ENCODE assay signal across 9 cellular contexts in the genomic region with DNA sequence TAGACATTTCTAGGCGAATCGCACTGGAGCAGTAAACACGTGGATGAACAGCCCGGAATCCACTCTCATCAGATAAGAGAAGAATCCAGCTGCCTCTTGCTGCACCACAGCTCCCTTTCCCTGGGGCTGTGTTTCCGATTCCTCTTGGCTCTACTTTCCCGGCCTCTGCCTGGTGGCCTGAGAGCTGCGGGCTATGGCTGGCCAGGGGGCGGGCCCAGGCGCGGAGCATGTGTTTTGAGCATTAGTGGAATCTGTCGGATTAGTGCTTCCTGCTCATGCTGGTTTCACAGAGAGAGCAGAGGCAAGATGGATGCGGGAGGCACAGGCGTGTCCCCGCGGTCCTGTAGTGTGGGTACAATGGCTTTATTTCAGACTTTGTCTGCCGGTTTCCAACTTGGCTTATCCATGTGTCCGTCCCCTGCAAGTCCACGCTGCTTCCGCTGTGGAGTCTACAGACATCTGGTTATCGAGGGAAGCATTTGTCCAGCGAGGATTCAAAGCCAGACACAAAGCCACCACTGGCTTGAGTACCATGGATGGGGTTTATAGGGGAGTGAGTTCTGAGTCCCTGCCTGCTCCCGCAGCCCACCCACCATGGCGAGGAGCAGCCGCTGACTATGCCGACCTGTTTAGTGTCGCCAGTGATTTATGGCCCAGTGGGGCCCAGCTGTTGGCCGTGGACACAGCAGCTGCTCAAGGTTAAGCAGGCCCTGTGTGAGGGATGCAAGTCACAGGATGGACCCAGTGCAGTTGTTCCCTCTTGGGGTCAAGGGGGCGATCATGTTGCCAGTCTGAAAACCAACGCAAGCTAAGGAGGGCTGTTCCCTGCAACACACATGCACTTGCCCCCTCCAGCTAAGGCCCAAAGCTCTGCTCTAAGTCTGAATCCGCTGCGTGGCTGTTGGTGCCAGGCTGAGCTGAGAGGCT. TPM values are rescaled to one million over a fixed set of nuclear protein-coding genes. Genes with fewer than 3 reads are reported as not detected.
A peak's percentile ranks its signal among the peaks of the same experiment; 100 is the strongest.
DNase-seq lines count a peak whose midpoint lies in the region; ATAC-seq and TF ChIP-seq lines count a peak whose summit lies in the region.
"Had no signal": no experiment of that assay in that cellular context is flagged by ENCODE, and none has a peak within 500 bp of the region (broad histone marks: within the 10 kb centered on the region; RNA-seq: fewer than 3 reads in every experiment).

No MANE protein-coding gene starts in this region.

- H3K4me2 ChIP-seq in GM23338, result no peak overlapping the region
- peak overlapping the region; percentile 86 for H3K4me2 ChIP-seq in skeletal muscle satellite cell (ENCODE audit: low read length)

- TF ChIP-seq CTCF in GM23338 (conservative IDR thresholded peaks at IDR 0.05; ENCODE audit: low read depth in 2 of 2), result no peak; a peak in 1 of 4 replicates
- TF ChIP-seq CTCF in astrocyte of the spinal cord (IDR thresholded peaks at IDR 0.05; ENCODE audit: low read depth, low read length), result no peak

- peaks cover 14% of the 10 kb centered on the region for H3K27me3 Mint-ChIP-seq in GM23338 (ENCODE audit: insufficient read depth, low read depth, poor library complexity)

- H3K4me1 ChIP-seq in GM23338 (ENCODE audit: insufficient read depth), result no peaks in the 10 kb centered on the region
- H3K4me1 ChIP-seq in skeletal muscle satellite cell (ENCODE audit: control insufficient read depth, insufficient read depth, low read length), result peaks cover 27% of the 10 kb centered on the region

- H3K27ac Mint-ChIP-seq in GM23338, result peak overlapping the region; percentile 17; the same call in 1 of the 2 replicates

- H3K9me3 Mint-ChIP-seq in GM23338, result no peaks in the 10 kb centered on the region

- DNase-seq in GM23338 (ENCODE audit: low spot score) (peak; percentile 64), astrocyte of the spinal cord (ENCODE audit: low read depth, low spot score) (peak; percentile 68), islet precursor cell (peak; percentile 98), T-helper 2 cell (no peak), COLO829 (ENCODE audit: low spot score) (no peak)
- no peak for DNase-seq in stimulated activated CD4-positive, alpha-beta T cell treated with anti-CD3 and anti-CD28 coated beads, Interleukin-2, amount 100 ng/mL, for 24 hours

- H3K36me3 Mint-ChIP-seq in GM23338 (ENCODE audit: low read depth), result no peaks in the 10 kb centered on the region

- no peaks in the 10 kb centered on the region for H3K9me3 ChIP-seq in skeletal muscle satellite cell (replicated peaks; ENCODE audit: low read length)

- H3K27ac ChIP-seq in GM23338 (ENCODE audit: low read depth), result no peak overlapping the region
- H3K27ac ChIP-seq: epithelial cell of prostate had no signal

- no peaks in the 10 kb centered on the region for H3F3A ChIP-seq in GM23338 (replicated peaks; ENCODE audit: low read depth)

- H3K4me1 Mint-ChIP-seq in GM23338, result peaks cover 6% of the 10 kb centered on the region

- H3K79me2 ChIP-seq in GM23338 (replicated peaks; ENCODE audit: insufficient read depth), result no peaks in the 10 kb centered on the region

- H3K4me3 Mint-ChIP-seq in GM23338, result no peak overlapping the region

- H3K36me3 ChIP-seq in GM23338 (ENCODE audit: insufficient read depth) (no peaks in the 10 kb centered on the region; the same call in 1 of the 2 replicates), skeletal muscle satellite cell (ENCODE audit: insufficient read depth, low read length) (no peaks in the 10 kb centered on the region)

- H3K9ac ChIP-seq in skeletal muscle satellite cell (ENCODE audit: low read depth, low read length), result peak overlapping the region; percentile 41

- ATAC-seq in GM23338 (peak; percentile 92), GM18858 (IDR thresholded peaks at IDR 0.05; ENCODE audit: unreplicated experiment) (no peak)

- in situ Hi-C loops in astrocyte of the spinal cord (cut with HindIII; ENCODE audit: low sequenced_read_pairs), result no loop called here

- H3K9me2 ChIP-seq in GM23338 (ENCODE audit: insufficient read depth), result no peaks in the 10 kb centered on the region

- no peaks in the 10 kb centered on the region for H4K20me1 ChIP-seq in GM23338 (replicated peaks; ENCODE audit: insufficient read depth)

- H3K27me3 ChIP-seq in GM23338 (ENCODE audit: insufficient read depth) (no peaks in the 10 kb centered on the region), skeletal muscle satellite cell (ENCODE audit: control insufficient read depth, insufficient read depth, low read length) (no peaks in the 10 kb centered on the region)

- H3K4me3 ChIP-seq in GM23338, result no peak overlapping the region
- H3K4me3 ChIP-seq in astrocyte of the spinal cord (ENCODE audit: low read depth, low read length), result no peak overlapping the region
- H3K4me3 ChIP-seq in skeletal muscle satellite cell (ENCODE audit: low read length), result peak overlapping the region; percentile 59

- peak overlapping the region; percentile 96 for H2AFZ ChIP-seq in GM23338

TF ChIP-seq in GM23338, 12 proteins besides CTCF, POLR2A, EP300 and RAD21 (continues in another document):
- TF ChIP-seq, protein P1, sequence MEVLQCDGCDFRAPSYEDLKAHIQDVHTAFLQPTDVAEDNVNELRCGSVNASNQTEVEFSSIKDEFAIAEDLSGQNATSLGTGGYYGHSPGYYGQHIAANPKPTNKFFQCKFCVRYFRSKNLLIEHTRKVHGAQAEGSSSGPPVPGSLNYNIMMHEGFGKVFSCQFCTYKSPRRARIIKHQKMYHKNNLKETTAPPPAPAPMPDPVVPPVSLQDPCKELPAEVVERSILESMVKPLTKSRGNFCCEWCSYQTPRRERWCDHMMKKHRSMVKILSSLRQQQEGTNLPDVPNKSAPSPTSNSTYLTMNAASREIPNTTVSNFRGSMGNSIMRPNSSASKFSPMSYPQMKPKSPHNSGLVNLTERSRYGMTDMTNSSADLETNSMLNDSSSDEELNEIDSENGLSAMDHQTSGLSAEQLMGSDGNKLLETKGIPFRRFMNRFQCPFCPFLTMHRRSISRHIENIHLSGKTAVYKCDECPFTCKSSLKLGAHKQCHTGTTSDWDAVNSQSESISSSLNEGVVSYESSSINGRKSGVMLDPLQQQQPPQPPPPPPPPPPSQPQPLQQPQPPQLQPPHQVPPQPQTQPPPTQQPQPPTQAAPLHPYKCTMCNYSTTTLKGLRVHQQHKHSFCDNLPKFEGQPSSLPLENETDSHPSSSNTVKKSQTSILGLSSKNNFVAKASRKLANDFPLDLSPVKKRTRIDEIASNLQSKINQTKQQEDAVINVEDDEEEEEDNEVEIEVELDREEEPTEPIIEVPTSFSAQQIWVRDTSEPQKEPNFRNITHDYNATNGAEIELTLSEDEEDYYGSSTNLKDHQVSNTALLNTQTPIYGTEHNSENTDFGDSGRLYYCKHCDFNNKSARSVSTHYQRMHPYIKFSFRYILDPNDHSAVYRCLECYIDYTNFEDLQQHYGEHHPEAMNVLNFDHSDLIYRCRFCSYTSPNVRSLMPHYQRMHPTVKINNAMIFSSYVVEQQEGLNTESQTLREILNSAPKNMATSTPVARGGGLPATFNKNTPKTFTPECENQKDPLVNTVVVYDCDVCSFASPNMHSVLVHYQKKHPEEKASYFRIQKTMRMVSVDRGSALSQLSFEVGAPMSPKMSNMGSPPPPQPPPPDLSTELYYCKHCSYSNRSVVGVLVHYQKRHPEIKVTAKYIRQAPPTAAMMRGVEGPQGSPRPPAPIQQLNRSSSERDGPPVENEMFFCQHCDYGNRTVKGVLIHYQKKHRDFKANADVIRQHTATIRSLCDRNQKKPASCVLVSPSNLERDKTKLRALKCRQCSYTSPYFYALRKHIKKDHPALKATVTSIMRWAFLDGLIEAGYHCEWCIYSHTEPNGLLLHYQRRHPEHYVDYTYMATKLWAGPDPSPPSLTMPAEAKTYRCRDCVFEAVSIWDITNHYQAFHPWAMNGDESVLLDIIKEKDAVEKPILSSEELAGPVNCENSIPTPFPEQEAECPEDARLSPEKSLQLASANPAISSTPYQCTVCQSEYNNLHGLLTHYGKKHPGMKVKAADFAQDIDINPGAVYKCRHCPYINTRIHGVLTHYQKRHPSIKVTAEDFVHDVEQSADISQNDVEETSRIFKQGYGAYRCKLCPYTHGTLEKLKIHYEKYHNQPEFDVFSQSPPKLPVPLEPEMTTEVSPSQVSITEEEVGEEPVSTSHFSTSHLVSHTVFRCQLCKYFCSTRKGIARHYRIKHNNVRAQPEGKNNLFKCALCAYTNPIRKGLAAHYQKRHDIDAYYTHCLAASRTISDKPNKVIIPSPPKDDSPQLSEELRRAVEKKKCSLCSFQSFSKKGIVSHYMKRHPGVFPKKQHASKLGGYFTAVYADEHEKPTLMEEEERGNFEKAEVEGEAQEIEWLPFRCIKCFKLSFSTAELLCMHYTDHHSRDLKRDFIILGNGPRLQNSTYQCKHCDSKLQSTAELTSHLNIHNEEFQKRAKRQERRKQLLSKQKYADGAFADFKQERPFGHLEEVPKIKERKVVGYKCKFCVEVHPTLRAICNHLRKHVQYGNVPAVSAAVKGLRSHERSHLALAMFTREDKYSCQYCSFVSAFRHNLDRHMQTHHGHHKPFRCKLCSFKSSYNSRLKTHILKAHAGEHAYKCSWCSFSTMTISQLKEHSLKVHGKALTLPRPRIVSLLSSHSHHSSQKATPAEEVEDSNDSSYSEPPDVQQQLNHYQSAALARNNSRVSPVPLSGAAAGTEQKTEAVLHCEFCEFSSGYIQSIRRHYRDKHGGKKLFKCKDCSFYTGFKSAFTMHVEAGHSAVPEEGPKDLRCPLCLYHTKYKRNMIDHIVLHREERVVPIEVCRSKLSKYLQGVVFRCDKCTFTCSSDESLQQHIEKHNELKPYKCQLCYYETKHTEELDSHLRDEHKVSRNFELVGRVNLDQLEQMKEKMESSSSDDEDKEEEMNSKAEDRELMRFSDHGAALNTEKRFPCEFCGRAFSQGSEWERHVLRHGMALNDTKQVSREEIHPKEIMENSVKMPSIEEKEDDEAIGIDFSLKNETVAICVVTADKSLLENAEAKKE (CRISPR knock-in tag; IDR thresholded peaks at IDR 0.05), result no peak
- TF ChIP-seq STAT1 (IDR thresholded peaks at IDR 0.05; ENCODE audit: unreplicated experiment) (no peak), EZH2phosphoT487 (IDR thresholded peaks at IDR 0.05; ENCODE audit: unreplicated experiment) (no peak)

RNA-seq across cellular contexts. Expression of a gene that starts 43.3 kb away (rescaled TPM):
- total RNA-seq in GM23338 (2014; rRNA removed; shearing (Covaris generic)), result 129 and 130 TPM in 2 replicates
- 39.4 and 40.7 TPM in 2 replicates for polyA plus RNA-seq in GM23338 (2016; fragmentation: Nextera tagmentation; extraction: Ambion mirVana)
- total RNA-seq in skeletal muscle satellite cell (2012; rRNA removed), result 38.2 and 43.1 TPM in 2 replicates

Comparison
In these comparisons a context has a peak if more than half of its experiments do, and no peak if none do; other contexts are left out.
1. DNase-seq: peak in GM23338 (single experiment), astrocyte of the spinal cord (single experiment) and islet precursor cell (single experiment); none in stimulated activated CD4-positive, alpha-beta T cell treated with anti-CD3 and anti-CD28 coated beads, Interleukin-2, amount 100 ng/mL, for 24 hours (0 of 2), T-helper 2 cell (0 of 5) and COLO829 (single experiment).